7 cellular contexts compared by ENCODE assay signal in genomic region chr10:27505537-27505936, GRCh38. TPM values are rescaled to one million over a fixed set of nuclear protein-coding genes. Genes with fewer than 3 reads are reported as not detected.
DNase-seq lines count a peak whose midpoint lies in the region; ATAC-seq and TF ChIP-seq lines count a peak whose summit lies in the region.
"Not testable (repeated sequence)": the region's sequence is repeated elsewhere in the genome, so short reads cannot be mapped to it uniquely, and the experiment has no call there.

No MANE protein-coding gene starts in this region.

- not testable (repeated sequence) for H3K9me3 ChIP-seq in OCI-LY3 (ENCODE audit: insufficient read depth, low read length); mammary epithelial cell (replicated peaks; ENCODE audit: insufficient read depth, low read length); gastroesophageal sphincter

- H3K4me1 ChIP-seq in OCI-LY3 (ENCODE audit: low read length) = not testable (repeated sequence)
- H3K4me1 ChIP-seq in mammary epithelial cell (ENCODE audit: insufficient read depth, low read length) (peaks cover 24% of the 10 kb centered on the region), gastroesophageal sphincter (peaks cover 7 to 58% (median 12%) of the 10 kb centered on the region in 3 donors)

- peak overlapping the region; percentile 71 for H3K4me3 Mint-ChIP-seq in activated T-cell treated with anti-CD3 and anti-CD28 coated beads, Interleukin-2, amount 50 U/mL, for 24 hours
- peak overlapping the region; percentile 67 for H3K4me3 Mint-ChIP-seq in natural killer cell

- H4K20me1 ChIP-seq in OCI-LY3 (ENCODE audit: insufficient read depth, low read length) = peaks cover 16% of the 10 kb centered on the region
- not testable (repeated sequence) for H4K20me1 ChIP-seq in mammary epithelial cell (ENCODE audit: insufficient read depth, low read length)

- dilution Hi-C loops in mammary epithelial cell (cut with HindIII; ENCODE audit: low sequenced_read_pairs) = not testable (repeated sequence)

- peak overlapping the region; percentile 85; the same call in 1 of the 2 replicates for H3K4me2 ChIP-seq in OCI-LY3 (ENCODE audit: low read length)
- peak overlapping the region; percentile 88 for H3K4me2 ChIP-seq in mammary epithelial cell (ENCODE audit: insufficient read depth, low read depth, low read length)

- H3K27me3 Mint-ChIP-seq in activated T-cell treated with anti-CD3 and anti-CD28 coated beads, Interleukin-2, amount 50 U/mL, for 24 hours = not testable (repeated sequence)
- H3K27me3 Mint-ChIP-seq in natural killer cell (ENCODE audit: low read depth in 2 of 2) = peaks cover 10 to 15% of the 10 kb centered on the region in 2 donors

- H3K36me3 ChIP-seq in OCI-LY3 (replicated peaks; ENCODE audit: low read depth, low read length); mammary epithelial cell (ENCODE audit: insufficient read depth, low read length); gastroesophageal sphincter: not testable (repeated sequence)

- CTCF ChIA-PET in mammary epithelial cell (lab: Charles Lee; ENCODE audit: low non-redundant PET) = not testable (repeated sequence)

- H3K27me3 ChIP-seq in OCI-LY3 (ENCODE audit: low read depth, low read length); mammary epithelial cell (ENCODE audit: insufficient read depth, low read length); gastroesophageal sphincter: not testable (repeated sequence)

- TF ChIP-seq POLR2A in gastroesophageal sphincter (IDR thresholded peaks at IDR 0.05) = not testable (repeated sequence)

- intact Hi-C loops in mammary epithelial cell (cut with micrococcal nuclease) = loop anchor here (1.0 to 10.0 kb wide), 2 partner anchors 59 to 261 kb away; partner anchors contain the start of gene ACBD5
- intact Hi-C loops in natural killer cell (cut with micrococcal nuclease) = not testable (repeated sequence)

- in situ Hi-C loops in mammary epithelial cell (cut with MboI; ENCODE audit: low sequenced_read_pairs in 2 of 2) = not testable (repeated sequence)

- TF ChIP-seq EP300 in gastroesophageal sphincter (IDR thresholded peaks at IDR 0.05) = not testable (repeated sequence)

- H3K9ac ChIP-seq in OCI-LY3 (ENCODE audit: low read length); mammary epithelial cell (ENCODE audit: insufficient read depth, low read length): not testable (repeated sequence)

- ATAC-seq in gastroesophageal sphincter, natural killer cell: not testable (repeated sequence)

- peak overlapping the region; percentile 98 for H3K4me3 ChIP-seq in GM08714 (ENCODE audit: low read length)
- H3K4me3 ChIP-seq in OCI-LY3 (ENCODE audit: low read length) = not testable (repeated sequence)
- H3K4me3 ChIP-seq in mammary epithelial cell (replicated peaks in 1 of 3; ENCODE audit: insufficient read depth in 1 of 3, low read depth in 2 of 3, low read length in 3 of 3) = peak overlapping the region; percentile 70 to 96 (median 94)
- peak overlapping the region; percentile 90 to 93 for H3K4me3 ChIP-seq in gastroesophageal sphincter
- H3K4me3 ChIP-seq in skin epidermis = peak overlapping the region in 6 of 7 experiments; percentile 62 to 96 (median 92)

- not testable (repeated sequence) for BruUV-seq in mammary epithelial cell (replicated peaks; lab: Mats Ljungman, UMichigan)

- TF ChIP-seq CTCF in OCI-LY3 (IDR thresholded peaks at IDR 0.05; ENCODE audit: low read depth, low read length); mammary epithelial cell (conservative IDR thresholded peaks at IDR 0.05 in 1 of 2, IDR thresholded peaks at IDR 0.05 in 1 of 2; ENCODE audit: extremely low read depth in 1 of 2, insufficient read depth in 1 of 2, low read depth in 1 of 2, low read length in 2 of 2); gastroesophageal sphincter (IDR thresholded peaks at IDR 0.05); natural killer cell (IDR thresholded peaks at IDR 0.05): not testable (repeated sequence)

- H3K4me1 Mint-ChIP-seq in activated T-cell treated with anti-CD3 and anti-CD28 coated beads, Interleukin-2, amount 50 U/mL, for 24 hours (ENCODE audit: low read depth) = peaks cover 66% of the 10 kb centered on the region
- H3K4me1 Mint-ChIP-seq in natural killer cell = peaks cover 61 to 69% of the 10 kb centered on the region in 2 donors

- H3K27ac Mint-ChIP-seq in activated T-cell treated with anti-CD3 and anti-CD28 coated beads, Interleukin-2, amount 50 U/mL, for 24 hours = peak overlapping the region; percentile 55
- H3K27ac Mint-ChIP-seq in natural killer cell = peak overlapping the region; percentile 98 to 100

- H3K79me2 ChIP-seq in OCI-LY3 (ENCODE audit: low read length) (peaks cover 61% of the 10 kb centered on the region), mammary epithelial cell (ENCODE audit: insufficient read depth, low read length) (peaks cover 64% of the 10 kb centered on the region)

- H3K36me3 Mint-ChIP-seq in activated T-cell treated with anti-CD3 and anti-CD28 coated beads, Interleukin-2, amount 50 U/mL, for 24 hours (ENCODE audit: low read depth) = peaks cover 48% of the 10 kb centered on the region
- H3K36me3 Mint-ChIP-seq in natural killer cell = not testable (repeated sequence)

- not testable (repeated sequence) for H3K27ac ChIP-seq in OCI-LY3 (ENCODE audit: low read length)
- H3K27ac ChIP-seq in mammary epithelial cell (ENCODE audit: insufficient read depth, low read depth, low read length) = peak overlapping the region; percentile 4
- H3K27ac ChIP-seq in gastroesophageal sphincter = peak overlapping the region in 2 of 4 donors; percentile 94
- H3K27ac ChIP-seq in skin epidermis = peak overlapping the region in 10 of 21 experiments; percentile 91 to 98 (median 96)

- not testable (repeated sequence) for H2AFZ ChIP-seq in OCI-LY3 (ENCODE audit: low read depth, low read length); mammary epithelial cell (ENCODE audit: low read depth, low read length)

- not testable (repeated sequence) for DNase-seq in activated T-cell treated with anti-CD3 and anti-CD28 coated beads, Interleukin-2, amount 50 U/mL, for 24 hours; mammary epithelial cell; natural killer cell

- not testable (repeated sequence) for H3K9me3 Mint-ChIP-seq in activated T-cell treated with anti-CD3 and anti-CD28 coated beads, Interleukin-2, amount 50 U/mL, for 24 hours; natural killer cell

- 90% methylated on average over 15 of the region's 15 CpGs for WGBS in mammary epithelial cell (ENCODE audit: low coverage, missing lambda C conversion rate)
- 84 to 88% methylated on average over 10 to 12 of the region's 15 CpGs for WGBS in gastroesophageal sphincter (ENCODE audit: low coverage in 1 of 2), 2 donors

RNA-seq across cellular contexts. Expression of gene RAB18, which starts 1.4 kb away (rescaled TPM):
- total RNA-seq in mammary epithelial cell (100 to 1,000 TPM in 1 of 2 donors, 10 to 100 TPM in 1; 75.3 to 164 TPM), gastroesophageal sphincter (100 to 1,000 TPM in 1 of 4 donors, 10 to 100 TPM in 3; 40.5 to 104 (median 77.5) TPM), natural killer cell (100 to 1,000 TPM; 122 to 132 (median 122) TPM)
- 34.8 TPM for polyA plus RNA-seq in mammary epithelial cell
- 41.3 TPM for polyA minus RNA-seq in mammary epithelial cell
